15 cellular contexts compared by ENCODE assay signal in genomic region chr3:116102037-116102436, GRCh38.
A peak's percentile ranks its signal among the peaks of the same experiment; 100 is the strongest.
DNase-seq lines count a peak whose midpoint lies in the region; ATAC-seq, FAIRE-seq and TF ChIP-seq lines count a peak whose summit lies in the region.
"Had no signal": no experiment of that assay in that cellular context is flagged by ENCODE, and none has a peak within 500 bp of the region (broad histone marks: within the 10 kb centered on the region; RNA-seq: fewer than 3 reads in every experiment).

No MANE protein-coding gene starts in this region.

- H3K4me3 ChIP-seq in A673 (ENCODE audit: low read depth, low read length, poor library complexity, severe bottlenecking), result no peak overlapping the region
- no peak overlapping the region for H3K4me3 ChIP-seq in astrocyte of the spinal cord (ENCODE audit: low read depth, low read length)
- no peak overlapping the region for H3K4me3 ChIP-seq in psoas muscle
- no peak overlapping the region for H3K4me3 ChIP-seq in uterus
- H3K4me3 ChIP-seq: GM23338, Peyer's patch had no signal

- CTCF ChIA-PET in A673 (lab: Charles Lee), result no interaction called here

- TF ChIP-seq CTCF in A673 (conservative IDR thresholded peaks at IDR 0.05; ENCODE audit: low read depth, low read length) (peak; percentile 54), astrocyte of the spinal cord (IDR thresholded peaks at IDR 0.05; ENCODE audit: low read depth, low read length) (peak; percentile 16), psoas muscle (IDR thresholded peaks at IDR 0.05) (no peak), uterus (IDR thresholded peaks at IDR 0.05) (no peak)

- no peak for ATAC-seq in GM21576 (IDR thresholded peaks at IDR 0.05; ENCODE audit: unreplicated experiment)
- ATAC-seq in HG03520 (IDR thresholded peaks at IDR 0.05; ENCODE audit: unreplicated experiment), result no peak
- ATAC-seq in psoas muscle, result no peak
- ATAC-seq: GM23338 had no signal

- in situ Hi-C loops in astrocyte of the spinal cord (cut with HindIII; ENCODE audit: low sequenced_read_pairs), result no loop called here

- no peak for TF ChIP-seq POLR2A in uterus (IDR thresholded peaks at IDR 0.05)

- H3K9me3 ChIP-seq in A673 (ENCODE audit: low read depth, low read length, poor library complexity, severe bottlenecking) (no peaks in the 10 kb centered on the region), psoas muscle (no peaks in the 10 kb centered on the region), uterus (no peaks in the 10 kb centered on the region)
- H3K9me3 ChIP-seq: Peyer's patch had no signal

- H3K27me3 ChIP-seq in A673 (replicated peaks; ENCODE audit: insufficient read depth, low read depth, low read length, poor library complexity), result no peaks in the 10 kb centered on the region
- H3K27me3 ChIP-seq in psoas muscle (ENCODE audit: insufficient read depth in 3 of 3, low read length in 2 of 3), result no peaks in the 10 kb centered on the region
- H3K27me3 ChIP-seq in uterus, result no peaks in the 10 kb centered on the region
- H3K27me3 ChIP-seq: Peyer's patch had no signal

- no peaks in the 10 kb centered on the region for H3K36me3 ChIP-seq in A673 (ENCODE audit: insufficient read depth, low read length, poor library complexity, severe bottlenecking)
- no peaks in the 10 kb centered on the region for H3K36me3 ChIP-seq in psoas muscle (ENCODE audit: insufficient read depth in 1 of 2, low read depth in 1 of 2)
- no peaks in the 10 kb centered on the region for H3K36me3 ChIP-seq in uterus
- H3K36me3 ChIP-seq: Peyer's patch had no signal

- POLR2A ChIA-PET in A673 (lab: Charles Lee; ENCODE audit: low non-redundant PET), result no interaction called here

- BruUV-seq in A673 (replicated peaks; lab: Mats Ljungman, UMichigan), result no TSS peak

- H3K4me1 ChIP-seq in A673 (ENCODE audit: insufficient read depth, low read length, poor library complexity, severe bottlenecking), result no peaks in the 10 kb centered on the region
- no peaks in the 10 kb centered on the region for H3K4me1 ChIP-seq in psoas muscle
- H3K4me1 ChIP-seq in uterus, result no peaks in the 10 kb centered on the region
- H3K4me1 ChIP-seq: Peyer's patch had no signal

- H3K27ac ChIP-seq in A673 (ENCODE audit: low read depth, low read length, poor library complexity, severe bottlenecking), result no peak overlapping the region
- H3K27ac ChIP-seq in psoas muscle, result no peak overlapping the region
- H3K27ac ChIP-seq in uterus, result no peak overlapping the region
- H3K27ac ChIP-seq: Peyer's patch had no signal

- intact Hi-C loops in A673 (cut with micrococcal nuclease; ENCODE audit: unreplicated experiment) (no loop called here), psoas muscle (cut with DNase I) (no loop called here), uterus (cut with DNase I; ENCODE audit: low total_unique reads) (no loop called here)

- DNase-seq in A673 (ENCODE audit: low spot score), result peak; percentile 17
- DNase-seq in astrocyte of the spinal cord (ENCODE audit: low read depth, low spot score), result no peak
- DNase-seq in globus pallidus (ENCODE audit: low spot score), result peak; percentile 20
- DNase-seq in psoas muscle, result no peak
- DNase-seq in uterus, result no peak
- DNase-seq: CD4-positive, alpha-beta memory T cell; KG1; NCI-H1092; NCI-H187; Peyer's patch; Right ventricle myocardium superior had no signal

- FAIRE-seq in G401.6 (lab: Jason Lieb, UNC), result peak; percentile 96

Comparison
In these comparisons a context has a peak if more than half of its experiments do, and no peak if none do; other contexts are left out.
1. DNase-seq: peak in A673 (single experiment) and globus pallidus (single experiment); none in astrocyte of the spinal cord (single experiment), psoas muscle (0 of 2) and uterus (0 of 2).
2. CTCF ChIP-seq: peak in A673 (single experiment) and astrocyte of the spinal cord (single experiment); none in psoas muscle (single experiment) and uterus (0 of 4).